Comparison of ENCODE assay signal across 1 cellular context in genomic region chr3:53223541-53223966, GRCh38.
TF ChIP-seq lines count a peak whose summit lies in the region.

No MANE protein-coding gene starts in this region.

TF ChIP-seq in HepG2, 621 proteins besides CTCF, POLR2A, EP300 and RAD21 (continued from another document):
- TF ChIP-seq ZNF790 (CRISPR knock-in tag; IDR thresholded peaks at IDR 0.05; ENCODE audit: borderline replicate concordance) = no peak
- TF ChIP-seq NFAT5 (CRISPR knock-in tag; IDR thresholded peaks at IDR 0.05) = no peak
- 0 out of 2 replicates have a peak, but pooled peaks have one; percentile 28 for TF ChIP-seq POLR2AphosphoS2 (IDR thresholded peaks at IDR 0.05; ENCODE audit: low read depth, low read length)
- no peak for TF ChIP-seq PAWR (CRISPR knock-in tag; IDR thresholded peaks at IDR 0.05; ENCODE audit: borderline replicate concordance)
- no peak for TF ChIP-seq TFE3 (CRISPR knock-in tag; IDR thresholded peaks at IDR 0.05)
- no peak for TF ChIP-seq ZNF549 (CRISPR knock-in tag; IDR thresholded peaks at IDR 0.05)
- TF ChIP-seq HOXA3 (CRISPR knock-in tag; IDR thresholded peaks at IDR 0.05) = no peak
- TF ChIP-seq ZNF331 (CRISPR knock-in tag; IDR thresholded peaks at IDR 0.05) = no peak
- TF ChIP-seq FIP1L1 (IDR thresholded peaks at IDR 0.05; ENCODE audit: borderline replicate concordance, insufficient read depth, low read depth, low read length) = no peak
- TF ChIP-seq KLF15 (CRISPR knock-in tag; IDR thresholded peaks at IDR 0.05; ENCODE audit: borderline replicate concordance) = no peak
- TF ChIP-seq SP5 (CRISPR knock-in tag; IDR thresholded peaks at IDR 0.05; ENCODE audit: borderline replicate concordance, low read depth) = no peak
- 0 out of 2 replicates have a peak, but pooled peaks have one; percentile 50 for TF ChIP-seq HNRNPL (IDR thresholded peaks at IDR 0.05; ENCODE audit: low read depth, low read length)
- TF ChIP-seq NR2F1 (CRISPR knock-in tag; IDR thresholded peaks at IDR 0.05) = no peak
- TF ChIP-seq ZNF83 (CRISPR knock-in tag; IDR thresholded peaks at IDR 0.05; ENCODE audit: borderline replicate concordance) = no peak
